16 cellular contexts compared by ENCODE assay signal in genomic region chr1:197955486-197956394, GRCh38. TPM values are rescaled to one million over a fixed set of nuclear protein-coding genes. Genes with fewer than 3 reads are reported as not detected.
DNase-seq lines count a peak whose midpoint lies in the region; ATAC-seq and TF ChIP-seq lines count a peak whose summit lies in the region.
"Had no signal": no experiment of that assay in that cellular context is flagged by ENCODE, and none has a peak within 500 bp of the region (broad histone marks: within the 10 kb centered on the region; RNA-seq: fewer than 3 reads in every experiment).

No MANE protein-coding gene starts in this region.

- H3K27me3 Mint-ChIP-seq in chondrocyte (ENCODE audit: low read depth) = peaks cover 9% of the 10 kb centered on the region

- peak overlapping the region; percentile 91 for H2AFZ ChIP-seq in ACC112 (ENCODE audit: low read length, unreplicated experiment)
- no peak overlapping the region for H2AFZ ChIP-seq in MM.1S (ENCODE audit: low read length)

- no peaks in the 10 kb centered on the region for H3K36me3 Mint-ChIP-seq in chondrocyte (ENCODE audit: low read depth)

- no peaks in the 10 kb centered on the region for H3K36me3 ChIP-seq in ACC112 (ENCODE audit: insufficient read depth, low read length)
- no peaks in the 10 kb centered on the region for H3K36me3 ChIP-seq in lower lobe of right lung
- no peaks in the 10 kb centered on the region for H3K36me3 ChIP-seq in MM.1S (replicated peaks; ENCODE audit: insufficient read depth, low read length)
- no peaks in the 10 kb centered on the region for H3K36me3 ChIP-seq in uterus
- H3K36me3 ChIP-seq: prostate gland had no signal

- no peak overlapping the region for H3K9ac ChIP-seq in MM.1S (ENCODE audit: low read length)

- no peaks in the 10 kb centered on the region for H3K9me2 ChIP-seq in MM.1S (replicated peaks; ENCODE audit: insufficient read depth, low read length)

- TF ChIP-seq CTCF in chondrocyte (IDR thresholded peaks at IDR 0.05) = no peak
- no peak for TF ChIP-seq CTCF in lower lobe of right lung (IDR thresholded peaks at IDR 0.05)
- no peak for TF ChIP-seq CTCF in MM.1S (IDR thresholded peaks at IDR 0.05; ENCODE audit: low read length)
- no peak for TF ChIP-seq CTCF in uterus (IDR thresholded peaks at IDR 0.05)

- H3K4me1 ChIP-seq in ACC112 (ENCODE audit: control insufficient read depth, insufficient read depth, low read length, unreplicated experiment) (peaks cover 5% of the 10 kb centered on the region), lower lobe of right lung (no peaks in the 10 kb centered on the region), MM.1S (ENCODE audit: low read length) (no peaks in the 10 kb centered on the region), uterus (no peaks in the 10 kb centered on the region)
- H3K4me1 ChIP-seq: prostate gland had no signal

- TF ChIP-seq POLR2A in uterus (IDR thresholded peaks at IDR 0.05) = no peak

- no peaks in the 10 kb centered on the region for H3K9me3 ChIP-seq in lower lobe of right lung
- no peaks in the 10 kb centered on the region for H3K9me3 ChIP-seq in MM.1S (replicated peaks; ENCODE audit: insufficient read depth, low read length)
- no peaks in the 10 kb centered on the region for H3K9me3 ChIP-seq in uterus
- H3K9me3 ChIP-seq: prostate gland had no signal

- H3K79me2 ChIP-seq in ACC112 (ENCODE audit: control insufficient read depth, insufficient read depth, low read length, unreplicated experiment) (no peaks in the 10 kb centered on the region), MM.1S (ENCODE audit: low read length) (no peaks in the 10 kb centered on the region)

- no peaks in the 10 kb centered on the region for H3K27me3 ChIP-seq in ACC112 (ENCODE audit: insufficient read depth, low read length)
- no peaks in the 10 kb centered on the region for H3K27me3 ChIP-seq in lower lobe of right lung (ENCODE audit: low read depth)
- no peaks in the 10 kb centered on the region for H3K27me3 ChIP-seq in MM.1S (replicated peaks; ENCODE audit: insufficient read depth, low read length)
- no peaks in the 10 kb centered on the region for H3K27me3 ChIP-seq in uterus

- no peak overlapping the region for H3K4me3 ChIP-seq in ACC112 (ENCODE audit: low read depth, low read length)
- no peak overlapping the region for H3K4me3 ChIP-seq in lower lobe of right lung
- H3K4me3 ChIP-seq in MM.1S (ENCODE audit: low read length) = no peak overlapping the region
- no peak overlapping the region for H3K4me3 ChIP-seq in uterus
- H3K4me3 ChIP-seq: prostate gland had no signal

- ATAC-seq in lower lobe of right lung = peak; percentile 53 to 76
- ATAC-seq: stimulated activated naive B cell treated with anti-CD40 and anti-IgM and Interleukin-4, amounts not matched to agents 10 μg/mL and 1 μg/mL and 100 μg/mL, for 72 hours had no signal

- H3K4me2 ChIP-seq in MM.1S (ENCODE audit: low read depth, low read length) = no peak overlapping the region

- peak overlapping the region; percentile 1 for H3K27ac Mint-ChIP-seq in chondrocyte (ENCODE audit: unreplicated experiment)
- H3K27ac Mint-ChIP-seq: activated CD4-positive, alpha-beta T cell treated with anti-CD3 and anti-CD28 coated beads, Interleukin-2, amount 10 ng/mL, durations not matched to agents 24 days and 14 days; stimulated activated naive B cell treated with anti-CD40 and anti-IgM and Interleukin-4, amounts not matched to agents 10 μg/mL and 1 μg/mL and 100 μg/mL, for 72 hours; T-helper 1 cell treated with Interleukin-12 subunit alpha and Interleukin-12 subunit beta and Interleukin-4 antibody, amounts not matched to agents 30 μg/mL and 1 μg/mL, for 36 hours had no signal

- peaks cover 29% of the 10 kb centered on the region for H3K4me1 Mint-ChIP-seq in chondrocyte (ENCODE audit: low read depth)
- H3K4me1 Mint-ChIP-seq: stimulated activated naive B cell treated with anti-CD40 and anti-IgM and Interleukin-4, amounts not matched to agents 10 μg/mL and 1 μg/mL and 100 μg/mL, for 72 hours had no signal

- H4K20me1 ChIP-seq in MM.1S (ENCODE audit: insufficient read depth, low read length) = no peaks in the 10 kb centered on the region

- no peak overlapping the region for H3K27ac ChIP-seq in ACC112 (ENCODE audit: low read depth, low read length)
- H3K27ac ChIP-seq in lower lobe of right lung = no peak overlapping the region
- no peak overlapping the region for H3K27ac ChIP-seq in MM.1S (ENCODE audit: low read length)
- H3K27ac ChIP-seq in uterus = no peak overlapping the region
- H3K27ac ChIP-seq: prostate gland had no signal

- no peaks in the 10 kb centered on the region for H3K9me3 Mint-ChIP-seq in chondrocyte (ENCODE audit: low read depth)
- H3K9me3 Mint-ChIP-seq: activated CD4-positive, alpha-beta T cell treated with anti-CD3 and anti-CD28 coated beads, Interleukin-2, amount 10 ng/mL, durations not matched to agents 24 days and 14 days; T-helper 1 cell treated with Interleukin-12 subunit alpha and Interleukin-12 subunit beta and Interleukin-4 antibody, amounts not matched to agents 30 μg/mL and 1 μg/mL, for 36 hours had no signal

- intact Hi-C loops in lower lobe of right lung (cut with DNase I) = no loop called here
- intact Hi-C loops in uterus (cut with DNase I; ENCODE audit: low total_unique reads) = no loop called here

- no peaks in the 10 kb centered on the region for H3F3A ChIP-seq in MM.1S (ENCODE audit: insufficient read depth, low read length)

- no peak overlapping the region for H3K4me3 Mint-ChIP-seq in chondrocyte (ENCODE audit: unreplicated experiment)
- H3K4me3 Mint-ChIP-seq: activated CD4-positive, alpha-beta T cell treated with anti-CD3 and anti-CD28 coated beads, Interleukin-2, amount 10 ng/mL, durations not matched to agents 24 days and 14 days; stimulated activated naive B cell treated with anti-CD40 and anti-IgM and Interleukin-4, amounts not matched to agents 10 μg/mL and 1 μg/mL and 100 μg/mL, for 72 hours; T-helper 1 cell treated with Interleukin-12 subunit alpha and Interleukin-12 subunit beta and Interleukin-4 antibody, amounts not matched to agents 30 μg/mL and 1 μg/mL, for 36 hours had no signal

- DNase-seq in GM04503 (ENCODE audit: low read depth) = peak; percentile 31
- no peak for DNase-seq in chondrocyte (ENCODE audit: low spot score)
- DNase-seq in lower lobe of right lung = no peak
- no peak for DNase-seq in MM.1S
- no peak for DNase-seq in NCI-H2081 treated with DMSO at 0.1 percent for 48 hours (lab: John Stamatoyannopoulos, UW)
- no peak for DNase-seq in NCI-H1417 (lab: John Stamatoyannopoulos, UW)
- DNase-seq in uterus = no peak
- DNase-seq: activated CD4-positive, alpha-beta T cell treated with anti-CD3 and anti-CD28 coated beads, Interleukin-2, amount 10 ng/mL, durations not matched to agents 24 days and 14 days; activated effector memory CD4-positive, alpha-beta T cell treated with anti-CD3 and anti-CD28 coated beads, Interleukin-2, amount 50 U/mL, for 16 hours; C1 segment of cervical spinal cord; NCI-H446 treated with DMSO at 0.1 percent for 48 hours; stimulated activated CD4-positive, alpha-beta T cell treated with anti-CD3 and anti-CD28 coated beads, Interleukin-2, amount 100 ng/mL, for 24 hours; stimulated activated naive B cell treated with anti-CD40 and anti-IgM and Interleukin-4, amounts not matched to agents 10 μg/mL and 1 μg/mL and 100 μg/mL, for 72 hours had no signal

RNA-seq across cellular contexts. Expression of gene LHX9, which starts 38.6 kb away (rescaled TPM):
- not detected in 3 replicates for total RNA-seq in chondrocyte
- total RNA-seq in lower lobe of right lung = 2.1 TPM
- total RNA-seq in uterus = 1 to 10 TPM in 1 of 4 donors, under 1 TPM in 2, not detected in 1; 0.29 to 3.6 (median 0.46) TPM

RNA-seq across cellular contexts. Expression of gene C1orf53, which starts 53.3 kb away (rescaled TPM):
- total RNA-seq in chondrocyte (4.1 to 6.2 TPM (median 5.3 TPM) in 3 replicates), lower lobe of right lung (2.0 TPM), uterus (10 to 100 TPM in 1 of 4 donors, 1 to 10 TPM in 2, not detected in 1; 1.9 to 11.0 (median 5.0) TPM)
